ENCODE assay signal across 8 cellular contexts in genomic region chr2:9336534-9337354, GRCh38.
DNase-seq lines count a peak whose midpoint lies in the region; ATAC-seq, FAIRE-seq and TF ChIP-seq lines count a peak whose summit lies in the region.

No MANE protein-coding gene starts in this region.

- peaks cover 4% of the 10 kb centered on the region for H3K9me1 ChIP-seq in keratinocyte (ENCODE audit: control insufficient read depth, extremely low read depth, insufficient read depth, low read length)

- peak overlapping the region; percentile 55 to 91 (median 81) for H3K27ac Mint-ChIP-seq in CD14-positive monocyte

- no peak for DNase-seq in CD14-positive monocyte (ENCODE audit: low spot score)
- DNase-seq in NCI-H146 (lab: John Stamatoyannopoulos, UW), result peak; percentile 91
- no peak for DNase-seq in keratinocyte (ENCODE audit: low read depth, low spot score)
- DNase-seq in OCI-M2 (lab: John Stamatoyannopoulos, UW; ENCODE audit: unreplicated experiment), result no peak
- no peak for DNase-seq in HK-2 (ENCODE audit: unreplicated experiment)

- H3K4me1 Mint-ChIP-seq in CD14-positive monocyte, result peaks cover 20% of the 10 kb centered on the region

- peaks cover 13% of the 10 kb centered on the region for H3K79me2 ChIP-seq in keratinocyte (ENCODE audit: control insufficient read depth, insufficient read depth, low read length)

- H3K4me2 ChIP-seq in keratinocyte (ENCODE audit: control insufficient read depth, extremely low read depth, insufficient read depth, low read depth, low read length), result no peak overlapping the region

- peaks cover 12% of the 10 kb centered on the region for H3K4me1 ChIP-seq in keratinocyte (ENCODE audit: control insufficient read depth, extremely low read depth, insufficient read depth, low read length)

- H3K9me3 Mint-ChIP-seq in CD14-positive monocyte, result peaks cover 0 to 2% (median 0%) of the 10 kb centered on the region in 7 donors

- dilution Hi-C loops in keratinocyte (cut with MboI; ENCODE audit: extremely low pct_ligation_motif_present, low sequenced_read_pairs), result no loop called here

- no peak overlapping the region for H3K9ac ChIP-seq in keratinocyte (ENCODE audit: control insufficient read depth, extremely low read depth, insufficient read depth, low read length)

- H3K4me3 Mint-ChIP-seq in CD14-positive monocyte, result no peak overlapping the region

- H2AFZ ChIP-seq in keratinocyte (ENCODE audit: control insufficient read depth, low read length), result no peak overlapping the region

- peaks cover 44 to 54% of the 10 kb centered on the region in 2 experiments for H3K36me3 ChIP-seq in keratinocyte (ENCODE audit: control insufficient read depth in 2 of 2, extremely low read depth in 1 of 2, insufficient read depth in 2 of 2, low read length in 2 of 2)

- ATAC-seq in GM19395 (IDR thresholded peaks at IDR 0.05; ENCODE audit: unreplicated experiment) (no peak), HG03521 (IDR thresholded peaks at IDR 0.05; ENCODE audit: unreplicated experiment) (no peak)

- intact Hi-C loops in CD14-positive monocyte (cut with micrococcal nuclease), result loop anchor here (10.0 kb wide), 1 partner anchor 192 kb away; no protein-coding TSS in a partner anchor

- no peak for TF ChIP-seq CTCF in CD14-positive monocyte (IDR thresholded peaks at IDR 0.05)
- TF ChIP-seq CTCF in VCaP (conservative IDR thresholded peaks at IDR 0.05), result no peak
- no peak for TF ChIP-seq CTCF in keratinocyte (optimal IDR thresholded peaks at IDR 0.05 in 1 of 3, IDR thresholded peaks at IDR 0.05 in 1 of 3, conservative IDR thresholded peaks at IDR 0.05 in 1 of 3; ENCODE audit: extremely low read depth in 1 of 3, insufficient read depth in 2 of 3, low read length in 3 of 3)

- H3K4me3 ChIP-seq in keratinocyte (ENCODE audit: control insufficient read depth in 2 of 3, extremely low read depth in 1 of 3, insufficient read depth in 2 of 3, low read depth in 1 of 3, low read length in 3 of 3), result no peak overlapping the region

- H3K9me3 ChIP-seq in keratinocyte (ENCODE audit: control insufficient read depth, low read depth, low read length), result no peaks in the 10 kb centered on the region

- peak overlapping the region; percentile 94 for H3K27ac ChIP-seq in VCaP
- H3K27ac ChIP-seq in keratinocyte (ENCODE audit: control insufficient read depth, insufficient read depth, low read length), result peak overlapping the region; percentile 1

- H4K20me1 ChIP-seq in keratinocyte (ENCODE audit: control insufficient read depth, extremely low read depth, insufficient read depth, low read length), result peaks cover 4% of the 10 kb centered on the region

- no peaks in the 10 kb centered on the region for H3K27me3 ChIP-seq in keratinocyte (ENCODE audit: control insufficient read depth, extremely low read depth, insufficient read depth, low read length)

- H3K27me3 Mint-ChIP-seq in CD14-positive monocyte (ENCODE audit: low read depth in 3 of 3), result peaks cover 0 to 3% (median 1%) of the 10 kb centered on the region in 3 donors

- peaks cover 8 to 17% of the 10 kb centered on the region in 2 donors for H3K36me3 Mint-ChIP-seq in CD14-positive monocyte

- peak; percentile 64 for FAIRE-seq in keratinocyte (lab: Jason Lieb, UNC)
